Comparison of ENCODE assay signal across 1 cellular context in genomic region chr17:9512323-9513168, GRCh38.
TF ChIP-seq lines count a peak whose summit lies in the region.

No MANE protein-coding gene starts in this region.

TF ChIP-seq in endothelial cell of umbilical vein, 7 proteins besides CTCF, POLR2A, EP300 and RAD21 (continued from another document):
- TF ChIP-seq EZH2 (IDR thresholded peaks at IDR 0.05; ENCODE audit: borderline replicate concordance, low read depth, low read length, severe bottlenecking) (no peak), JUN (IDR thresholded peaks at IDR 0.05; ENCODE audit: borderline replicate concordance, insufficient read depth, insufficient read length, low read depth) (no peak), GATA2 (IDR thresholded peaks at IDR 0.05; ENCODE audit: insufficient read depth, insufficient read length, low read depth, low read length) (no peak)
